10 cellular contexts compared by ENCODE assay signal in the genomic region with DNA sequence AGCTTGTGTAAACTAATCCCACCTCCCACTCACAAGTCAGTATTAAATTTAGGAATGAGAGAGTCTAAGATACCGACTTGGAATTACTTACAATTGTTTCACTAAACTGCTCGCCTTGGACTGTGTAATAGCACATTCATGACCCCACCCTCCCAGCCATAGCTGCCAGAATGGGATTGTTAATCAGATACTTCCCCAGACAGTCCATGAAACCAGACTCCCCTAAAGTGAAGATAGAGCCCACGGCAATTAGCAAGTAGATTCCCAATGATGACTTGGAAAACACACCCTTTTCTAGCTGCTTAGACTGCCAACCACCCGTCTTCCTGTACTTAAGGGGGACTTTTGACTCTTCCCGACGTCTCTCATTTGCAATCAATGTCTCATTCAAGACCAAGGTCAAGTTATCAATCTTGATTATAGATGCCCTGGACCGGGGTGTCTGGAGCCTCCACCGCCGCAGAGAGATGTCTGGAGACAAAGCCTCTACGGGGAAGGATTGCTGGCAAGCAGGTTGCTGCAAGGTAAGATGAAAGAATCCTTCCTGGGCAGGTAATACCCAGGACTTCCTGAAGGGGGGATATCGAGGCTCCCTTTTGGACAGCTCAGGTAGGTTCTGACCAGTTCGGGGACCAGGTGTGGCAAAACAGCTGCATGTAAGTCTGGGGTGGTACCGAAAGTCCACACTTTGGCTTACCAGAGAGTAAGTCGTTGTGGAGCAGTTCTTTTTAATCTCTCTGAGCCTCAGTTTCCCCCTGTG. TPM values are rescaled to one million over a fixed set of nuclear protein-coding genes. Genes with fewer than 3 reads are reported as not detected.
DNase-seq lines count a peak whose midpoint lies in the region; ATAC-seq, FAIRE-seq and TF ChIP-seq lines count a peak whose summit lies in the region.
"Had no signal": no experiment of that assay in that cellular context is flagged by ENCODE, and none has a peak within 500 bp of the region (broad histone marks: within the 10 kb centered on the region; RNA-seq: fewer than 3 reads in every experiment).

No MANE protein-coding gene starts in this region.

- H3K4me2 ChIP-seq in A549 = no peak overlapping the region

- no peak for TF ChIP-seq CTCF in A549 (IDR thresholded peaks at IDR 0.05)
- peak; percentile 37 for TF ChIP-seq CTCF in GM12865 (IDR thresholded peaks at IDR 0.05; ENCODE audit: insufficient read depth, low read depth, low read length, missing control alignments)
- peak; percentile 36 for TF ChIP-seq CTCF in VCaP (conservative IDR thresholded peaks at IDR 0.05)

- WGBS in A549 (ENCODE audit: missing lambda C conversion rate) = 43% methylated on average over 14 of the region's 14 CpGs

- DNase-seq in A549 (ENCODE audit: low read depth in 1 of 2, low spot score in 1 of 2) (peak; percentile 29 to 49), GM12865 (ENCODE audit: low read depth) (peak; percentile 34), islet precursor cell (peak; percentile 83), NCI-H2171 treated with DMSO at 0.1 percent for 48 hours (lab: John Stamatoyannopoulos, UW) (no peak), NCI-H82 treated with DMSO at 0.1 percent for 48 hours (lab: John Stamatoyannopoulos, UW; ENCODE audit: unreplicated experiment) (no peak)
- DNase-seq: cerebellar nuclear complex had no signal

- TF ChIP-seq POLR2A in A549 (IDR thresholded peaks at IDR 0.05; ENCODE audit: low read length) = no peak

- no peak for TF ChIP-seq EP300 in A549 (IDR thresholded peaks at IDR 0.05)

- H3K4me3 ChIP-seq in A549 = no peak overlapping the region
- H3K4me3 ChIP-seq in GM12865 (ENCODE audit: low read depth, low read length) = no peak overlapping the region
- H3K4me3 ChIP-seq: SK-N-MC had no signal

- no peak for FAIRE-seq in A549 (lab: Jason Lieb, UNC)

- H3K27ac ChIP-seq in A549 = no peak overlapping the region
- H3K27ac ChIP-seq in VCaP = no peak overlapping the region
- H3K27ac ChIP-seq: SK-N-MC had no signal

- 0 out of 3 replicates have a peak, but pooled peaks cover 4% of the 10 kb centered on the region for H3K4me1 ChIP-seq in A549

- no peak for TF ChIP-seq RAD21 in A549 (conservative IDR thresholded peaks at IDR 0.05 in 1 of 2, IDR thresholded peaks at IDR 0.05 in 1 of 2)

- H3K9me3 ChIP-seq in A549 = no peaks in the 10 kb centered on the region

- peak; percentile 75 to 76 for ATAC-seq in A549
- no peak for ATAC-seq in GM21360 (IDR thresholded peaks at IDR 0.05; ENCODE audit: unreplicated experiment)
- no peak for ATAC-seq in GM21825 (IDR thresholded peaks at IDR 0.05; ENCODE audit: unreplicated experiment)

- POLR2A ChIA-PET in A549 (lab: Yijun Ruan, JAX) = no interaction called here

- CTCF ChIA-PET in A549 (lab: Yijun Ruan, JAX) = interaction anchor here (0.6 to 2.6 kb wide), 9 partner anchors 8 to 204 kb away, joined by 3 to 10 read pairs (median 3); no protein-coding TSS in a partner anchor

TF ChIP-seq in A549, 52 proteins besides CTCF, POLR2A, EP300 and RAD21:
- TF ChIP-seq RCOR1 (IDR thresholded peaks at IDR 0.05; ENCODE audit: low read depth, low read length) = no peak
- TF ChIP-seq, protein P1, sequence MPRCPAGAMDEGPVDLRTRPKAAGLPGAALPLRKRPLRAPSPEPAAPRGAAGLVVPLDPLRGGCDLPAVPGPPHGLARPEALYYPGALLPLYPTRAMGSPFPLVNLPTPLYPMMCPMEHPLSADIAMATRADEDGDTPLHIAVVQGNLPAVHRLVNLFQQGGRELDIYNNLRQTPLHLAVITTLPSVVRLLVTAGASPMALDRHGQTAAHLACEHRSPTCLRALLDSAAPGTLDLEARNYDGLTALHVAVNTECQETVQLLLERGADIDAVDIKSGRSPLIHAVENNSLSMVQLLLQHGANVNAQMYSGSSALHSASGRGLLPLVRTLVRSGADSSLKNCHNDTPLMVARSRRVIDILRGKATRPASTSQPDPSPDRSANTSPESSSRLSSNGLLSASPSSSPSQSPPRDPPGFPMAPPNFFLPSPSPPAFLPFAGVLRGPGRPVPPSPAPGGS (IDR thresholded peaks at IDR 0.05) = no peak
- no peak for TF ChIP-seq SREBF2 (IDR thresholded peaks at IDR 0.05)
- no peak for TF ChIP-seq HOXB13 (CRISPR knock-in tag; IDR thresholded peaks at IDR 0.05; ENCODE audit: low read depth)
- no peak for TF ChIP-seq ESRRA (IDR thresholded peaks at IDR 0.05; ENCODE audit: borderline replicate concordance, low read length)
- no peak for TF ChIP-seq FOXS1 (CRISPR knock-in tag; IDR thresholded peaks at IDR 0.05)
- no peak for TF ChIP-seq CHD4 (IDR thresholded peaks at IDR 0.05; ENCODE audit: borderline replicate concordance)
- TF ChIP-seq TP53 (CRISPR knock-in tag; IDR thresholded peaks at IDR 0.05) = no peak
- no peak for TF ChIP-seq BHLHE40 (IDR thresholded peaks at IDR 0.05; ENCODE audit: low read depth, low read length)
- no peak for TF ChIP-seq NPAS2 (CRISPR knock-in tag; IDR thresholded peaks at IDR 0.05; ENCODE audit: borderline replicate concordance)
- TF ChIP-seq, protein P2, sequence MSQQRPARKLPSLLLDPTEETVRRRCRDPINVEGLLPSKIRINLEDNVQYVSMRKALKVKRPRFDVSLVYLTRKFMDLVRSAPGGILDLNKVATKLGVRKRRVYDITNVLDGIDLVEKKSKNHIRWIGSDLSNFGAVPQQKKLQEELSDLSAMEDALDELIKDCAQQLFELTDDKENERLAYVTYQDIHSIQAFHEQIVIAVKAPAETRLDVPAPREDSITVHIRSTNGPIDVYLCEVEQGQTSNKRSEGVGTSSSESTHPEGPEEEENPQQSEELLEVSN (IDR thresholded peaks at IDR 0.05; ENCODE audit: borderline replicate concordance, low read depth) = no peak
- TF ChIP-seq HOXB5 (CRISPR knock-in tag; IDR thresholded peaks at IDR 0.05) = no peak
- no peak for TF ChIP-seq FOSB (CRISPR knock-in tag; IDR thresholded peaks at IDR 0.05)
- no peak for TF ChIP-seq NFE2L2 (conservative IDR thresholded peaks at IDR 0.05; ENCODE audit: low read length)
- no peak for TF ChIP-seq KDM1A (IDR thresholded peaks at IDR 0.05; ENCODE audit: low read depth)
- no peak for TF ChIP-seq EHMT2 (IDR thresholded peaks at IDR 0.05; ENCODE audit: low read depth)
- TF ChIP-seq MAZ (IDR thresholded peaks at IDR 0.05; ENCODE audit: borderline replicate concordance, low read depth, low read length) = no peak
- TF ChIP-seq, protein P3, sequence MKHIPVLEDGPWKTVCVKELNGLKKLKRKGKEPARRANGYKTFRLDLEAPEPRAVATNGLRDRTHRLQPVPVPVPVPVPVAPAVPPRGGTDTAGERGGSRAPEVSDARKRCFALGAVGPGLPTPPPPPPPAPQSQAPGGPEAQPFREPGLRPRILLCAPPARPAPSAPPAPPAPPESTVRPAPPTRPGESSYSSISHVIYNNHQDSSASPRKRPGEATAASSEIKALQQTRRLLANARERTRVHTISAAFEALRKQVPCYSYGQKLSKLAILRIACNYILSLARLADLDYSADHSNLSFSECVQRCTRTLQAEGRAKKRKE (CRISPR knock-in tag; IDR thresholded peaks at IDR 0.05; ENCODE audit: low read depth) = no peak
- no peak for TF ChIP-seq RNF2 (IDR thresholded peaks at IDR 0.05; ENCODE audit: borderline replicate concordance, low read depth)

RNA-seq across cellular contexts. Expression of gene CUX1, which starts 12.6 kb away (rescaled TPM):
- polyA plus RNA-seq in A549 (2011; rRNA removed) (32.7 and 34.9 TPM in 2 replicates), A549 (2017; fragmentation: RNase III; extraction: RNeasy Plus Mini Kit Qiagen cat#74134 plus additional on column Dnase treatment) (32.5 to 35.3 TPM (median 33.4 TPM) in 3 replicates)
- 37.6 and 46.3 TPM in 2 replicates for polyA plus RNA-seq in A549 (2012; cell fraction: cytosol; rRNA removed)
- polyA plus RNA-seq in A549 (2012; cell fraction: nucleus; rRNA removed) = 33.9 and 40.4 TPM in 2 replicates
- polyA minus RNA-seq in A549 (2011; rRNA and poly(A)+ RNA removed) = 40.4 and 47.0 TPM in 2 replicates

Comparison
In these comparisons a context has a peak if more than half of its experiments do, and no peak if none do; other contexts are left out.
1. ATAC-seq: peak in A549 (2 of 2); none in GM21360 (single experiment) and GM21825 (single experiment).
2. DNase-seq: peak in A549 (2 of 2), GM12865 (single experiment) and islet precursor cell (single experiment); none in NCI-H2171 treated with DMSO at 0.1 percent for 48 hours (single experiment) and NCI-H82 treated with DMSO at 0.1 percent for 48 hours (single experiment).